Comparison of ENCODE assay signal across 13 cellular contexts in the genomic region with DNA sequence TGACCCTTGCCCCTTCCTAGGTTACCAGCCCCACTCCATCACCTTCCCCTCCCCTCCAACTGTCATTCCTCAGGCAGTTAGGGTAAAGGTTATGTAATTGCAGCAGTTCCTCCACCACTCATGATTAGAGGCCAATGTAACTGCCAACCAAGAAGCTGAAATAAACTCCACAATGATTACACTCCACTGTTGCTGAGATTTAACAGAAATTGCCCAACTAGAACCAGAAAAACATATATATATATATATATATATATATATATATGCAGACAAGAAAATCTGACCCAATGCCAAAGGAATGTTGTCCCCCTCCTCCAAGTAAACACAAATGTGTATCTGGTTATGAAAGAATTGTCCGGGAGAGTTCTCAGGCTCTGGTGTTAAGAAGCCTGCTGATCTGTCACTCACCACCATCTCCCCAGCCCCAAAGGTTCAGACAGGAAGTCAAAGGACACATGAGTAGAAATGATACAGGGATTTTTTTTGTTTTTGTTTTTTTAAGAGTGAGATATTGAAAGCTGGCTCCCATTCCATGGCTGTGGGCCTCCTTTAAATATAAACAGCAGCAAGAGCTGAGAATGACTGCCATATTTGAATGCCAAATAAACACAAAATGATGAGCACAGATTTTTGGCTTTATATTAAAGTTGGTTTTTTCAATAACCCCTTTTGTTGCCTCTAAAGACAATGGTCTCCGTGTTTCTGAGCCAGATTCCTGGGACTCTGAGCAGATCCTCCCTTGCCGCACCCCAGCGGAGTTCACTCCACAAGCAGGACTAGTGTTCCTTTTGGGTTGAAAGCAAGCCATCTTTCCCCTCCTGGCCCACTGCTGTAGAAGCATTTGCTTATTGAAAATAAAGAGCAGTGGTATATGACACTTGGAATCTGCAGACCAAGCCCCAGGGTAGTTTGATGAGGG.
DNase-seq lines count a peak whose midpoint lies in the region; ATAC-seq and TF ChIP-seq lines count a peak whose summit lies in the region.
"Had no signal": no experiment of that assay in that cellular context is flagged by ENCODE, and none has a peak within 500 bp of the region (broad histone marks: within the 10 kb centered on the region; RNA-seq: fewer than 3 reads in every experiment).

No MANE protein-coding gene starts in this region.

- H3K4me1 ChIP-seq in GM23338 (ENCODE audit: insufficient read depth) (no peaks in the 10 kb centered on the region), osteoblast (ENCODE audit: insufficient read depth, low read length) (no peaks in the 10 kb centered on the region)
- H3K4me1 ChIP-seq: BLaER1 treated with 17β-estradiol and CSF1 and Interleukin-3, amounts not matched to agents 10 nM and 100 nM; breast epithelium; left lung had no signal

- intact Hi-C loops in posterior cingulate gyrus (cut with DNase I), result loop anchor here (5.0 kb wide), 1 partner anchor 63 kb away; no protein-coding TSS in a partner anchor

- H4K20me1 ChIP-seq in GM23338 (replicated peaks; ENCODE audit: insufficient read depth) (no peaks in the 10 kb centered on the region), osteoblast (ENCODE audit: insufficient read depth, low read length) (no peaks in the 10 kb centered on the region)
- H4K20me1 ChIP-seq: BLaER1 treated with 17β-estradiol and CSF1 and Interleukin-3, amounts not matched to agents 10 nM and 100 nM had no signal

- TF ChIP-seq CTCF in GM23338 (conservative IDR thresholded peaks at IDR 0.05; ENCODE audit: low read depth in 2 of 2), result no peak
- TF ChIP-seq CTCF in osteoblast (IDR thresholded peaks at IDR 0.05; ENCODE audit: extremely low read depth, low read depth, low read length), result no peak

- H2AFZ ChIP-seq in GM23338 (peak overlapping the region; percentile 86), osteoblast (ENCODE audit: low read length) (no peak overlapping the region)

- H3K9me3 Mint-ChIP-seq in GM23338, result no peaks in the 10 kb centered on the region

- H3F3A ChIP-seq in GM23338 (replicated peaks; ENCODE audit: low read depth), result no peaks in the 10 kb centered on the region

- H3K4me1 Mint-ChIP-seq in GM23338, result 0 out of 3 replicates have a peak, but pooled peaks cover 4% of the 10 kb centered on the region

- H3K4me2 ChIP-seq in GM23338 (no peak overlapping the region), osteoblast (ENCODE audit: insufficient read depth, low read length) (no peak overlapping the region)
- H3K4me2 ChIP-seq: BLaER1 treated with 17β-estradiol and CSF1 and Interleukin-3, amounts not matched to agents 10 nM and 100 nM had no signal

- H3K4me3 ChIP-seq in GM23338 (no peak overlapping the region), osteoblast (ENCODE audit: insufficient read depth, low read length) (no peak overlapping the region)
- H3K4me3 ChIP-seq: BLaER1 treated with 17β-estradiol and CSF1 and Interleukin-3, amounts not matched to agents 10 nM and 100 nM; breast epithelium; left lung had no signal

- H3K27ac Mint-ChIP-seq in GM23338, result no peak overlapping the region

- H3K9me3 ChIP-seq in osteoblast (ENCODE audit: low read depth, low read length), result no peaks in the 10 kb centered on the region
- H3K9me3 ChIP-seq: BLaER1 treated with 17β-estradiol and CSF1 and Interleukin-3, amounts not matched to agents 10 nM and 100 nM; breast epithelium; left lung had no signal

- H3K27me3 Mint-ChIP-seq in GM23338 (ENCODE audit: insufficient read depth, low read depth, poor library complexity), result peaks cover 2% of the 10 kb centered on the region

- H3K79me2 ChIP-seq in GM23338 (replicated peaks; ENCODE audit: insufficient read depth) (no peaks in the 10 kb centered on the region), osteoblast (ENCODE audit: insufficient read depth, low read length) (no peaks in the 10 kb centered on the region)

- H3K27ac ChIP-seq in GM23338 (ENCODE audit: low read depth) (no peak overlapping the region), osteoblast (ENCODE audit: low read depth, low read length) (no peak overlapping the region)
- H3K27ac ChIP-seq: BLaER1 treated with 17β-estradiol and CSF1 and Interleukin-3, amounts not matched to agents 10 nM and 100 nM; left lung; RWPE1 had no signal

- H3K36me3 ChIP-seq in GM23338 (ENCODE audit: insufficient read depth) (no peaks in the 10 kb centered on the region), osteoblast (ENCODE audit: insufficient read depth, low read length) (no peaks in the 10 kb centered on the region)
- H3K36me3 ChIP-seq: BLaER1 treated with 17β-estradiol and CSF1 and Interleukin-3, amounts not matched to agents 10 nM and 100 nM; breast epithelium; left lung had no signal

- DNase-seq in GM23338 (ENCODE audit: low spot score) (no peak), amygdala (lab: John Stamatoyannopoulos, UW) (peak in 33 of 56 donors; percentile 1 to 60 (median 19)), hippocampal formation (lab: John Stamatoyannopoulos, UW) (peak; percentile 43 to 45), posterior cingulate gyrus (peak in 8 of 10 donors; percentile 12 to 87 (median 39)), HuH-7.5 (ENCODE audit: low spot score) (no peak), osteoblast (ENCODE audit: insufficient read length, low spot score, missing footprints) (no peak)
- DNase-seq: activated T-cell treated with anti-CD3 and anti-CD28 coated beads for 4 hours, left lung had no signal

- no peaks in the 10 kb centered on the region for H3K36me3 Mint-ChIP-seq in GM23338 (ENCODE audit: low read depth)

- H3K27me3 ChIP-seq in GM23338 (ENCODE audit: insufficient read depth), result no peaks in the 10 kb centered on the region
- H3K27me3 ChIP-seq in osteoblast (ENCODE audit: insufficient read depth, low read length), result no peaks in the 10 kb centered on the region
- H3K27me3 ChIP-seq: BLaER1 treated with 17β-estradiol and CSF1 and Interleukin-3, amounts not matched to agents 10 nM and 100 nM; breast epithelium; left lung had no signal

- H3K9me2 ChIP-seq in GM23338 (ENCODE audit: insufficient read depth), result no peaks in the 10 kb centered on the region

- H3K4me3 Mint-ChIP-seq in GM23338, result no peak overlapping the region

- ATAC-seq in GM23338, result no peak
- no peak for ATAC-seq in GM19351 (IDR thresholded peaks at IDR 0.05; ENCODE audit: unreplicated experiment)
- ATAC-seq in GM18873 (IDR thresholded peaks at IDR 0.05; ENCODE audit: low FRiP score, unreplicated experiment), result no peak
- ATAC-seq: left lung had no signal

TF ChIP-seq in GM23338, 12 proteins besides CTCF, POLR2A, EP300 and RAD21 (continues in another document):
- TF ChIP-seq JUNB (IDR thresholded peaks at IDR 0.05; ENCODE audit: unreplicated experiment) (no peak), STAT1 (IDR thresholded peaks at IDR 0.05; ENCODE audit: unreplicated experiment) (no peak), ZNF331 (CRISPR knock-in tag; IDR thresholded peaks at IDR 0.05; ENCODE audit: low read depth) (no peak)
- TF ChIP-seq, protein P1, sequence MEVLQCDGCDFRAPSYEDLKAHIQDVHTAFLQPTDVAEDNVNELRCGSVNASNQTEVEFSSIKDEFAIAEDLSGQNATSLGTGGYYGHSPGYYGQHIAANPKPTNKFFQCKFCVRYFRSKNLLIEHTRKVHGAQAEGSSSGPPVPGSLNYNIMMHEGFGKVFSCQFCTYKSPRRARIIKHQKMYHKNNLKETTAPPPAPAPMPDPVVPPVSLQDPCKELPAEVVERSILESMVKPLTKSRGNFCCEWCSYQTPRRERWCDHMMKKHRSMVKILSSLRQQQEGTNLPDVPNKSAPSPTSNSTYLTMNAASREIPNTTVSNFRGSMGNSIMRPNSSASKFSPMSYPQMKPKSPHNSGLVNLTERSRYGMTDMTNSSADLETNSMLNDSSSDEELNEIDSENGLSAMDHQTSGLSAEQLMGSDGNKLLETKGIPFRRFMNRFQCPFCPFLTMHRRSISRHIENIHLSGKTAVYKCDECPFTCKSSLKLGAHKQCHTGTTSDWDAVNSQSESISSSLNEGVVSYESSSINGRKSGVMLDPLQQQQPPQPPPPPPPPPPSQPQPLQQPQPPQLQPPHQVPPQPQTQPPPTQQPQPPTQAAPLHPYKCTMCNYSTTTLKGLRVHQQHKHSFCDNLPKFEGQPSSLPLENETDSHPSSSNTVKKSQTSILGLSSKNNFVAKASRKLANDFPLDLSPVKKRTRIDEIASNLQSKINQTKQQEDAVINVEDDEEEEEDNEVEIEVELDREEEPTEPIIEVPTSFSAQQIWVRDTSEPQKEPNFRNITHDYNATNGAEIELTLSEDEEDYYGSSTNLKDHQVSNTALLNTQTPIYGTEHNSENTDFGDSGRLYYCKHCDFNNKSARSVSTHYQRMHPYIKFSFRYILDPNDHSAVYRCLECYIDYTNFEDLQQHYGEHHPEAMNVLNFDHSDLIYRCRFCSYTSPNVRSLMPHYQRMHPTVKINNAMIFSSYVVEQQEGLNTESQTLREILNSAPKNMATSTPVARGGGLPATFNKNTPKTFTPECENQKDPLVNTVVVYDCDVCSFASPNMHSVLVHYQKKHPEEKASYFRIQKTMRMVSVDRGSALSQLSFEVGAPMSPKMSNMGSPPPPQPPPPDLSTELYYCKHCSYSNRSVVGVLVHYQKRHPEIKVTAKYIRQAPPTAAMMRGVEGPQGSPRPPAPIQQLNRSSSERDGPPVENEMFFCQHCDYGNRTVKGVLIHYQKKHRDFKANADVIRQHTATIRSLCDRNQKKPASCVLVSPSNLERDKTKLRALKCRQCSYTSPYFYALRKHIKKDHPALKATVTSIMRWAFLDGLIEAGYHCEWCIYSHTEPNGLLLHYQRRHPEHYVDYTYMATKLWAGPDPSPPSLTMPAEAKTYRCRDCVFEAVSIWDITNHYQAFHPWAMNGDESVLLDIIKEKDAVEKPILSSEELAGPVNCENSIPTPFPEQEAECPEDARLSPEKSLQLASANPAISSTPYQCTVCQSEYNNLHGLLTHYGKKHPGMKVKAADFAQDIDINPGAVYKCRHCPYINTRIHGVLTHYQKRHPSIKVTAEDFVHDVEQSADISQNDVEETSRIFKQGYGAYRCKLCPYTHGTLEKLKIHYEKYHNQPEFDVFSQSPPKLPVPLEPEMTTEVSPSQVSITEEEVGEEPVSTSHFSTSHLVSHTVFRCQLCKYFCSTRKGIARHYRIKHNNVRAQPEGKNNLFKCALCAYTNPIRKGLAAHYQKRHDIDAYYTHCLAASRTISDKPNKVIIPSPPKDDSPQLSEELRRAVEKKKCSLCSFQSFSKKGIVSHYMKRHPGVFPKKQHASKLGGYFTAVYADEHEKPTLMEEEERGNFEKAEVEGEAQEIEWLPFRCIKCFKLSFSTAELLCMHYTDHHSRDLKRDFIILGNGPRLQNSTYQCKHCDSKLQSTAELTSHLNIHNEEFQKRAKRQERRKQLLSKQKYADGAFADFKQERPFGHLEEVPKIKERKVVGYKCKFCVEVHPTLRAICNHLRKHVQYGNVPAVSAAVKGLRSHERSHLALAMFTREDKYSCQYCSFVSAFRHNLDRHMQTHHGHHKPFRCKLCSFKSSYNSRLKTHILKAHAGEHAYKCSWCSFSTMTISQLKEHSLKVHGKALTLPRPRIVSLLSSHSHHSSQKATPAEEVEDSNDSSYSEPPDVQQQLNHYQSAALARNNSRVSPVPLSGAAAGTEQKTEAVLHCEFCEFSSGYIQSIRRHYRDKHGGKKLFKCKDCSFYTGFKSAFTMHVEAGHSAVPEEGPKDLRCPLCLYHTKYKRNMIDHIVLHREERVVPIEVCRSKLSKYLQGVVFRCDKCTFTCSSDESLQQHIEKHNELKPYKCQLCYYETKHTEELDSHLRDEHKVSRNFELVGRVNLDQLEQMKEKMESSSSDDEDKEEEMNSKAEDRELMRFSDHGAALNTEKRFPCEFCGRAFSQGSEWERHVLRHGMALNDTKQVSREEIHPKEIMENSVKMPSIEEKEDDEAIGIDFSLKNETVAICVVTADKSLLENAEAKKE (CRISPR knock-in tag; IDR thresholded peaks at IDR 0.05), result no peak

Comparison
In these comparisons a context has a peak if more than half of its experiments do, and no peak if none do; other contexts are left out.
1. DNase-seq: peak in amygdala (33 of 56), hippocampal formation (2 of 2) and posterior cingulate gyrus (8 of 10); none in GM23338 (single experiment), HuH-7.5 (single experiment) and osteoblast (single experiment).